ENCODE assay signal across 20 cellular contexts in the genomic region with DNA sequence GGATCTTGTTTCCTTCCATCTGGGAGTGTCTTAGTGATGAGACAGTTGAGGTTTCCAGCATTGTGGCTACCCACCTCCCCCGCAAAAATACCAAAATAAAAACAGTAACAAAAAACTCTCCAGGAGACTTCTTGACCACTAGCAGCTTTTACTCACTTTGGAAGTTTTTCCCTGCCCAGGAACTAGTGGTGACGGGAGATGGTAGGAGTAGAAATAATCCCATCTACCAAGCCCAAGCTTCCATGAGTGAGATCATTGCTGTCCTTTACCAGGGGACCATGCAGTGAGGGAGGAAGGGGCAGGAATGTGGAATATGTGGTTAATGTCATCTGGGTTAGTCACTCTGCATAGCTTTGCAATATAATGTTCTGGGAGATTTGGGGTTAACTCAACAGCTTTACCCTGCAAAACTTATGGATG.
DNase-seq lines count a peak whose midpoint lies in the region; ATAC-seq, FAIRE-seq and TF ChIP-seq lines count a peak whose summit lies in the region.
"Had no signal": no experiment of that assay in that cellular context is flagged by ENCODE, and none has a peak within 500 bp of the region (broad histone marks: within the 10 kb centered on the region; RNA-seq: fewer than 3 reads in every experiment).

No MANE protein-coding gene starts in this region.

- H3K79me2 ChIP-seq in astrocyte (ENCODE audit: insufficient read depth, low read length) = no peaks in the 10 kb centered on the region

- H3K27me3 ChIP-seq in astrocyte (ENCODE audit: insufficient read depth, low read length) = no peaks in the 10 kb centered on the region

- peak overlapping the region; percentile 37 for H3K4me2 ChIP-seq in astrocyte (ENCODE audit: low read length)

- no peaks in the 10 kb centered on the region for H3K4me1 ChIP-seq in astrocyte (ENCODE audit: insufficient read depth, low read length)
- H3K4me1 ChIP-seq: lower lobe of right lung had no signal

- H4K20me1 ChIP-seq in astrocyte (ENCODE audit: insufficient read depth, low read length) = no peaks in the 10 kb centered on the region

- H2AFZ ChIP-seq in astrocyte (ENCODE audit: low read depth, low read length) = no peak overlapping the region

- H3K4me1 Mint-ChIP-seq in astrocyte (ENCODE audit: low read depth, unreplicated experiment) = peaks cover 16% of the 10 kb centered on the region
- H3K4me1 Mint-ChIP-seq: CD4-positive, CD25-positive, alpha-beta regulatory T cell; central memory CD8-positive, alpha-beta T cell; nephron; stimulated activated naive CD8-positive, alpha-beta T cell treated with anti-CD3 and anti-CD28 coated beads, Interleukin-15, amount 100 ng/mL, for 72 hours had no signal

- H3K27ac Mint-ChIP-seq in astrocyte (ENCODE audit: unreplicated experiment) = peak overlapping the region; percentile 94
- H3K27ac Mint-ChIP-seq: CD4-positive, CD25-positive, alpha-beta regulatory T cell; nephron; stimulated activated naive CD8-positive, alpha-beta T cell treated with anti-CD3 and anti-CD28 coated beads, Interleukin-15, amount 100 ng/mL, for 72 hours had no signal

- peaks cover 14% of the 10 kb centered on the region for H3K36me3 Mint-ChIP-seq in astrocyte (ENCODE audit: low read depth, unreplicated experiment)

- peak overlapping the region; percentile 23 for H3K27ac ChIP-seq in astrocyte (ENCODE audit: low read depth, low read length)
- H3K27ac ChIP-seq: 22Rv1, lower lobe of right lung, SK-N-MC had no signal

- H3K27me3 Mint-ChIP-seq in astrocyte (ENCODE audit: low read depth, unreplicated experiment) = peaks cover 1% of the 10 kb centered on the region
- H3K27me3 Mint-ChIP-seq: CD4-positive, CD25-positive, alpha-beta regulatory T cell; central memory CD8-positive, alpha-beta T cell; stimulated activated naive CD8-positive, alpha-beta T cell treated with anti-CD3 and anti-CD28 coated beads, Interleukin-15, amount 100 ng/mL, for 72 hours had no signal

- no peak for FAIRE-seq in astrocyte (lab: Jason Lieb, UNC)

- DNase-seq in A172 (ENCODE audit: low spot score) = peak; percentile 47
- DNase-seq in HS-27A (ENCODE audit: low read depth) = peak; percentile 33
- DNase-seq in astrocyte (ENCODE audit: low read depth) = peak; percentile 51
- DNase-seq in iPS-NIHi7 (ENCODE audit: extremely low spot score) = peak; percentile 23
- DNase-seq in midbrain (lab: John Stamatoyannopoulos, UW) = no peak
- no peak for DNase-seq in anterior cingulate cortex (lab: John Stamatoyannopoulos, UW)
- DNase-seq in epidermal melanocyte (ENCODE audit: insufficient read length, low spot score) = no peak
- DNase-seq: activated CD4-positive, alpha-beta T cell treated with anti-CD3 and anti-CD28 coated beads, Interleukin-2, amount 50 U/mL, for 4 hours; CD4-positive, CD25-positive, alpha-beta regulatory T cell; DMS79; effector memory CD4-positive, alpha-beta T cell; lower lobe of right lung; NCI-H1930; NCI-H526; stimulated activated naive CD8-positive, alpha-beta T cell treated with anti-CD3 and anti-CD28 coated beads, Interleukin-15, amount 100 ng/mL, for 72 hours had no signal

- H3K4me3 Mint-ChIP-seq in astrocyte (ENCODE audit: unreplicated experiment) = no peak overlapping the region
- H3K4me3 Mint-ChIP-seq: CD4-positive, CD25-positive, alpha-beta regulatory T cell; central memory CD8-positive, alpha-beta T cell; nephron; stimulated activated naive CD8-positive, alpha-beta T cell treated with anti-CD3 and anti-CD28 coated beads, Interleukin-15, amount 100 ng/mL, for 72 hours had no signal

- no peaks in the 10 kb centered on the region for H3K9me3 ChIP-seq in astrocyte (ENCODE audit: insufficient read depth, low read depth, low read length)
- H3K9me3 ChIP-seq: lower lobe of right lung had no signal

- no peak for TF ChIP-seq CTCF in astrocyte (IDR thresholded peaks at IDR 0.05; ENCODE audit: insufficient read depth, low read depth, low read length)

- H3K4me3 ChIP-seq in astrocyte (ENCODE audit: insufficient read depth, low read depth, low read length) = no peak overlapping the region
- H3K4me3 ChIP-seq: lower lobe of right lung, SK-N-MC had no signal

- no peak for ATAC-seq in HG03039 (IDR thresholded peaks at IDR 0.05; ENCODE audit: unreplicated experiment)
- ATAC-seq: stimulated activated naive CD8-positive, alpha-beta T cell treated with anti-CD3 and anti-CD28 coated beads, Interleukin-15, amount 100 ng/mL, for 72 hours had no signal

- no peak overlapping the region for H3K9ac ChIP-seq in astrocyte (ENCODE audit: low read length)

- H3K36me3 ChIP-seq in astrocyte (ENCODE audit: insufficient read depth, low read length) = no peaks in the 10 kb centered on the region

- H3K9me3 Mint-ChIP-seq in astrocyte (ENCODE audit: unreplicated experiment) = peaks cover 2% of the 10 kb centered on the region
- H3K9me3 Mint-ChIP-seq: CD4-positive, CD25-positive, alpha-beta regulatory T cell; central memory CD8-positive, alpha-beta T cell; nephron; stimulated activated naive CD8-positive, alpha-beta T cell treated with anti-CD3 and anti-CD28 coated beads, Interleukin-15, amount 100 ng/mL, for 72 hours had no signal

Comparison
In these comparisons a context has a peak if more than half of its experiments do, and no peak if none do; other contexts are left out.
1. DNase-seq: peak in A172 (single experiment), HS-27A (single experiment), astrocyte (single experiment) and iPS-NIHi7 (single experiment); none in midbrain (single experiment), anterior cingulate cortex (0 of 58) and epidermal melanocyte (single experiment).